ENCODE assay signal across 12 cellular contexts in the genomic region with DNA sequence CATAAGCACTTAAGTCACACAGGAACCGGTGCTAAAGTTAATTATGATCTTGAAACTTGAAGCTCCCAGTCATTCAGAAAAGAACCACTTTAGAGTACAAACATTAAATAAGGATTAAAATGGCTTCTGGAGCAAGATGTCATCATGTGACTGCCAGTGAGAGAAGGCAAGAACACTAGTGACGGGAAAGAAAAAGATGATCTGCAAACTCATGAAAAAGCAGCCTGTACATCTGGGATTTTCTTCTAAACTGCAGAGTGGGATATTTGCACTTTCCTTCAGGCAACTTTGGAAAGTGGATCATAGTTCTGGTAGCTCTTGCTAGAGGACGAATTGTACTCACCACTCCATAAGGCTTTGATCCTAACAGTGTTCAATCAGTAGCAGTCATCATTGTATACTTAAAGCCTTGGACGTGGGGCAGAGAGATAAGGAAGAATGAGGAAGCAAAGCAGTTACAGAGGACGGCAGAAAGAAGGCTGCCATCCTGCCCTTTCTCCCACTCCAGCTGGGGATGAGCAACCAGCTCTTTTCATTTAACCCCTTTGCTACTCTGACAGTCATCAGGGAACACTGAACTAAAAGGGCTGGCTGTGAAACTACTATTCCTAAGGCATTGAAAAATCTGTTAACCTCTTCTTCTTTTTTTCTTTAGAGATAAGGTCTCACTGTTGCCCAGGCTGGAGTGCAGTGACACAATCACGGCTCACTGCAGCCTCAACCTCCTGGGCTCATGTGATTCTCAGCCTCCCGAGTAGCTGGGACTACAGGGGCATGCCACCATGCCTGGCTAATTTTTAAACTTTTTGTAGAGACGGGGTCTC. TPM values are rescaled to one million over a fixed set of nuclear protein-coding genes. Genes with fewer than 3 reads are reported as not detected.
DNase-seq lines count a peak whose midpoint lies in the region; ATAC-seq and TF ChIP-seq lines count a peak whose summit lies in the region.
"Had no signal": no experiment of that assay in that cellular context is flagged by ENCODE, and none has a peak within 500 bp of the region (broad histone marks: within the 10 kb centered on the region; RNA-seq: fewer than 3 reads in every experiment).

No MANE protein-coding gene starts in this region.

- H3F3A ChIP-seq in neural progenitor cell (ENCODE audit: low read depth): peaks cover 17% of the 10 kb centered on the region

- H3K27me3 ChIP-seq in CD4-positive, alpha-beta T cell (ENCODE audit: control insufficient read depth, insufficient read depth, low read length): no peaks in the 10 kb centered on the region
- no peaks in the 10 kb centered on the region for H3K27me3 ChIP-seq in neural progenitor cell

- no peak overlapping the region for H3K4me3 Mint-ChIP-seq in CD4-positive, alpha-beta T cell
- no peak overlapping the region for H3K4me3 Mint-ChIP-seq in dendritic cell treated with granulocyte-macrophage colony-stimulating factor and Interleukin-4, amounts not matched to agents 40 ng/mL and 50 ng/mL, for 4 days
- H3K4me3 Mint-ChIP-seq in neural progenitor cell: no peak overlapping the region
- H3K4me3 Mint-ChIP-seq: activated naive CD4-positive, alpha-beta T cell treated with anti-CD3 and anti-CD28 coated beads, Interleukin-2, amount 50 U/mL, for 24 hours had no signal

- H3K79me2 ChIP-seq in neural progenitor cell (ENCODE audit: low read depth): no peaks in the 10 kb centered on the region

- H3K4me2 ChIP-seq in neural progenitor cell: no peak overlapping the region

- H4K20me1 ChIP-seq in neural progenitor cell (ENCODE audit: low read depth): peaks cover 4% of the 10 kb centered on the region

- CTCF ChIA-PET in CD4-positive, alpha-beta T cell (lab: Charles Lee): interaction anchor here (1.2 kb wide), 1 partner anchor 18 kb away, joined by 3 read pairs; no protein-coding TSS in a partner anchor

- POLR2A ChIA-PET in CD4-positive, alpha-beta T cell (lab: Charles Lee): no interaction called here

- no peak for ATAC-seq in CD4-positive, alpha-beta T cell (ENCODE audit: poor library complexity)

- H3K9ac ChIP-seq in neural progenitor cell: no peak overlapping the region

- peaks cover 3% of the 10 kb centered on the region for H3K36me3 ChIP-seq in neural progenitor cell

- H2AFZ ChIP-seq in neural progenitor cell (replicated peaks): peak overlapping the region; percentile 1

- peaks cover 57% of the 10 kb centered on the region for H3K36me3 Mint-ChIP-seq in CD4-positive, alpha-beta T cell (ENCODE audit: low read depth)
- H3K36me3 Mint-ChIP-seq in dendritic cell treated with granulocyte-macrophage colony-stimulating factor and Interleukin-4, amounts not matched to agents 40 ng/mL and 50 ng/mL, for 4 days (ENCODE audit: low read depth): peaks cover 59% of the 10 kb centered on the region
- peaks cover 17% of the 10 kb centered on the region for H3K36me3 Mint-ChIP-seq in neural progenitor cell

- peaks cover 28% of the 10 kb centered on the region for H3K4me1 Mint-ChIP-seq in CD4-positive, alpha-beta T cell (ENCODE audit: low read depth)
- peaks cover 25% of the 10 kb centered on the region for H3K4me1 Mint-ChIP-seq in dendritic cell treated with granulocyte-macrophage colony-stimulating factor and Interleukin-4, amounts not matched to agents 40 ng/mL and 50 ng/mL, for 4 days (ENCODE audit: low read depth)
- peaks cover 14% of the 10 kb centered on the region for H3K4me1 Mint-ChIP-seq in neural progenitor cell

- H3K27ac ChIP-seq in CD4-positive, alpha-beta T cell (ENCODE audit: low read depth, low read length): no peak overlapping the region
- no peak overlapping the region for H3K27ac ChIP-seq in neural progenitor cell

- peak overlapping the region; percentile 82 for H3K27ac Mint-ChIP-seq in CD4-positive, alpha-beta T cell
- H3K27ac Mint-ChIP-seq in dendritic cell treated with granulocyte-macrophage colony-stimulating factor and Interleukin-4, amounts not matched to agents 40 ng/mL and 50 ng/mL, for 4 days: peak overlapping the region; percentile 68
- no peak overlapping the region for H3K27ac Mint-ChIP-seq in neural progenitor cell

- H3K9me3 ChIP-seq in CD4-positive, alpha-beta T cell (ENCODE audit: control insufficient read depth, low read length): no peaks in the 10 kb centered on the region
- peaks cover 3% of the 10 kb centered on the region for H3K9me3 ChIP-seq in neural progenitor cell (ENCODE audit: low read depth)

- TF ChIP-seq CTCF in CD4-positive, alpha-beta T cell (IDR thresholded peaks at IDR 0.05): no peak
- no peak for TF ChIP-seq CTCF in neural progenitor cell (IDR thresholded peaks at IDR 0.05)

- peaks cover 18% of the 10 kb centered on the region for H3K4me1 ChIP-seq in neural progenitor cell

- no peak overlapping the region for H3K4me3 ChIP-seq in neural progenitor cell

- DNase-seq in CD4-positive, alpha-beta T cell: no peak
- DNase-seq in NAMALWA (ENCODE audit: low spot score) (peak; percentile 42), neural progenitor cell (ENCODE audit: low spot score) (no peak), LoVo (ENCODE audit: low spot score) (no peak), COLO829 (ENCODE audit: low spot score) (no peak), HuH-7.5 (ENCODE audit: low spot score) (no peak)
- DNase-seq in stimulated activated CD4-positive, alpha-beta T cell treated with anti-CD3 and anti-CD28 coated beads, Interleukin-2, amount 100 ng/mL, for 24 hours: no peak
- DNase-seq: KG1; NCI-H774; stimulated activated CD4-positive, alpha-beta T cell treated with anti-CD3 and anti-CD28 coated beads, Interleukin-1b, Interleukin-23, amount 100 ng/mL, for 48 hours had no signal

- peaks cover under 1% of the 10 kb centered on the region for H3K9me3 Mint-ChIP-seq in CD4-positive, alpha-beta T cell
- no peaks in the 10 kb centered on the region for H3K9me3 Mint-ChIP-seq in dendritic cell treated with granulocyte-macrophage colony-stimulating factor and Interleukin-4, amounts not matched to agents 40 ng/mL and 50 ng/mL, for 4 days
- H3K9me3 Mint-ChIP-seq in neural progenitor cell: peaks cover 13% of the 10 kb centered on the region

- H3K27me3 Mint-ChIP-seq in CD4-positive, alpha-beta T cell: no peaks in the 10 kb centered on the region
- H3K27me3 Mint-ChIP-seq in dendritic cell treated with granulocyte-macrophage colony-stimulating factor and Interleukin-4, amounts not matched to agents 40 ng/mL and 50 ng/mL, for 4 days: no peaks in the 10 kb centered on the region
- H3K27me3 Mint-ChIP-seq in neural progenitor cell (ENCODE audit: insufficient read depth, low read depth): no peaks in the 10 kb centered on the region
- H3K27me3 Mint-ChIP-seq: activated naive CD4-positive, alpha-beta T cell treated with anti-CD3 and anti-CD28 coated beads, Interleukin-2, amount 50 U/mL, for 24 hours had no signal

- intact Hi-C loops in CD4-positive, alpha-beta T cell (cut with DNase I, micrococcal nuclease): loop anchor here (2.0 to 10.0 kb wide), 2 partner anchors 16 to 58 kb away; a partner anchor contains a TSS
- intact Hi-C loops in dendritic cell treated with granulocyte-macrophage colony-stimulating factor and Interleukin-4, amounts not matched to agents 40 ng/mL and 50 ng/mL, for 4 days (cut with micrococcal nuclease): no loop called here

RNA-seq across cellular contexts. Expression of a gene that starts 18.1 kb away (rescaled TPM):
- 10 to 100 TPM; 24.1 to 25.4 TPM for total RNA-seq in CD4-positive, alpha-beta T cell
- total RNA-seq in neural progenitor cell (ENCODE audit: low replicate concordance): 13.5 and 21.0 TPM in 2 replicates

RNA-seq across cellular contexts. Expression of a gene that starts 54.1 kb away (rescaled TPM):
- total RNA-seq in CD4-positive, alpha-beta T cell: 10 to 100 TPM; 13.6 to 15.3 TPM
- total RNA-seq in neural progenitor cell (ENCODE audit: low replicate concordance): 83.8 and 112 TPM in 2 replicates
